Comparison of ENCODE assay signal across 17 cellular contexts in genomic region chr22:38221908-38222796, GRCh38. TPM values are rescaled to one million over a fixed set of nuclear protein-coding genes. Genes with fewer than 3 reads are reported as not detected.
DNase-seq lines count a peak whose midpoint lies in the region; FAIRE-seq and TF ChIP-seq lines count a peak whose summit lies in the region.
"Had no signal": no experiment of that assay in that cellular context is flagged by ENCODE, and none has a peak within 500 bp of the region (broad histone marks: within the 10 kb centered on the region; RNA-seq: fewer than 3 reads in every experiment).

No MANE protein-coding gene starts in this region.

- BruUV-seq in OCI-LY7 (replicated peaks; lab: Mats Ljungman, UMichigan) (no TSS peak), endothelial cell of umbilical vein (replicated peaks; lab: Mats Ljungman, UMichigan) (no TSS peak)

- H3K4me2 ChIP-seq in OCI-LY7 (ENCODE audit: low read length) (no peak overlapping the region), endothelial cell of umbilical vein (ENCODE audit: insufficient read depth, low read length) (no peak overlapping the region)

- H3K9me1 ChIP-seq in endothelial cell of umbilical vein (replicated peaks; ENCODE audit: control insufficient read depth, extremely low read depth, insufficient read depth, low read length) = no peaks in the 10 kb centered on the region

- DNase-seq in OCI-LY7 (ENCODE audit: low spot score) = peak; percentile 17
- no peak for DNase-seq in endothelial cell of umbilical vein (ENCODE audit: low read depth, low spot score)
- DNase-seq in stimulated activated CD4-positive, alpha-beta T cell treated with anti-CD3 and anti-CD28 coated beads, Interleukin-12 subunit alpha, Interleukin-12 subunit beta, amount 100 ng/mL, for 4 hours = no peak
- no peak for DNase-seq in H54 (ENCODE audit: insufficient read length, low spot score)
- no peak for DNase-seq in effector CD4-positive, alpha-beta T cell
- DNase-seq: activated CD4-positive, alpha-beta T cell treated with anti-CD3 and anti-CD28 coated beads for 1 hour; activated CD8-positive, alpha-beta memory T cell treated with anti-CD3 and anti-CD28 coated beads, Interleukin-2, amount 50 U/mL, for 48 hours; central memory CD4-positive, alpha-beta T cell; DMS79; MG63; NCI-H187 treated with DMSO at 0.1 percent for 48 hours; NCI-H524 had no signal

- H4K20me1 ChIP-seq in OCI-LY7 (ENCODE audit: insufficient read depth, low read length) (no peaks in the 10 kb centered on the region), endothelial cell of umbilical vein (replicated peaks; ENCODE audit: control insufficient read depth, extremely low read depth, insufficient read depth, low read length) (no peaks in the 10 kb centered on the region)

- CTCF ChIA-PET in OCI-LY7 (lab: Charles Lee; ENCODE audit: unreplicated experiment) (interaction anchor here (0.6 kb wide), 1 partner anchor 210 kb away, joined by 3 read pairs; no protein-coding TSS in a partner anchor), endothelial cell of umbilical vein (lab: Charles Lee) (interaction anchor here (1.1 to 2.0 kb wide), 3 partner anchors 10 to 107 kb away, joined by 3 to 5 read pairs (median 4); no protein-coding TSS in a partner anchor)

- H3K27ac ChIP-seq in OCI-LY7 (ENCODE audit: low read depth, low read length, poor library complexity, severe bottlenecking) (no peak overlapping the region), endothelial cell of umbilical vein (ENCODE audit: insufficient read depth, low read depth, low read length) (peak overlapping the region; percentile 79), stomach smooth muscle (ENCODE audit: low read length) (peak overlapping the region; percentile 24)
- H3K27ac ChIP-seq: parathyroid adenoma, SJSA1 had no signal

- no peak overlapping the region for H3K9ac ChIP-seq in endothelial cell of umbilical vein (replicated peaks; ENCODE audit: extremely low read depth, insufficient read depth, low read length)
- no peak overlapping the region for H3K9ac ChIP-seq in stomach smooth muscle (ENCODE audit: low read length in 2 of 2)
- H3K9ac ChIP-seq: parathyroid adenoma had no signal

- peaks cover 5% of the 10 kb centered on the region; the same call in 1 of the 2 replicates for H3K36me3 ChIP-seq in OCI-LY7 (ENCODE audit: insufficient read depth, low read length)
- H3K36me3 ChIP-seq in endothelial cell of umbilical vein (ENCODE audit: control insufficient read depth in 2 of 2, extremely low read depth in 1 of 2, insufficient read depth in 2 of 2, low read length in 2 of 2) = peaks cover 4 to 31% of the 10 kb centered on the region in 2 experiments
- H3K36me3 ChIP-seq in stomach smooth muscle (ENCODE audit: control insufficient read depth in 2 of 2, insufficient read depth in 2 of 2, low read length in 2 of 2) = peaks cover 29 to 30% of the 10 kb centered on the region in 2 donors

- intact Hi-C loops in OCI-LY7 (cut with micrococcal nuclease; ENCODE audit: unreplicated experiment) = no loop called here
- intact Hi-C loops in endothelial cell of umbilical vein (cut with micrococcal nuclease) = no loop called here

- TF ChIP-seq POLR2A in endothelial cell of umbilical vein (IDR thresholded peaks at IDR 0.05; ENCODE audit: low read depth, low read length) (no peak), H54 (IDR thresholded peaks at IDR 0.05; ENCODE audit: low read depth, low read length) (no peak)

- POLR2A ChIA-PET in OCI-LY7 (lab: Charles Lee) (interaction anchor here (0.5 kb wide), 1 partner anchor 34 kb away, joined by 3 read pairs; no protein-coding TSS in a partner anchor), endothelial cell of umbilical vein (lab: Charles Lee) (no interaction called here)

- H3K4me1 ChIP-seq in OCI-LY7 (ENCODE audit: insufficient read depth, low read length, poor library complexity, severe bottlenecking) = peaks cover 12% of the 10 kb centered on the region
- peaks cover 40% of the 10 kb centered on the region for H3K4me1 ChIP-seq in endothelial cell of umbilical vein (ENCODE audit: control insufficient read depth, extremely low read depth, insufficient read depth, low read length)
- peaks cover 27% of the 10 kb centered on the region for H3K4me1 ChIP-seq in stomach smooth muscle (ENCODE audit: control insufficient read depth, insufficient read depth, low read length)
- H3K4me1 ChIP-seq: parathyroid adenoma had no signal

- H3K9me3 ChIP-seq in OCI-LY7 (ENCODE audit: low read length) (no peaks in the 10 kb centered on the region), endothelial cell of umbilical vein (replicated peaks; ENCODE audit: control insufficient read depth, insufficient read depth, low read length) (no peaks in the 10 kb centered on the region), stomach smooth muscle (ENCODE audit: control insufficient read depth in 2 of 2, low read length in 2 of 2) (no peaks in the 10 kb centered on the region)
- H3K9me3 ChIP-seq: MG63, mucosa of descending colon, SJSA1 had no signal

- FAIRE-seq in endothelial cell of umbilical vein (lab: Jason Lieb, UNC) (no peak), H54 (lab: Jason Lieb, UNC) (no peak)

- dilution Hi-C loops in endothelial cell of umbilical vein (cut with MboI; ENCODE audit: extremely low pct_ligation_motif_present, low sequenced_read_pairs) = no loop called here

- no peaks in the 10 kb centered on the region for H3K27me3 ChIP-seq in endothelial cell of umbilical vein (ENCODE audit: control insufficient read depth in 2 of 2, insufficient read depth in 2 of 2, low read length in 2 of 2)
- H3K27me3 ChIP-seq in stomach smooth muscle (ENCODE audit: control insufficient read depth in 1 of 2, insufficient read depth in 2 of 2, low read length in 2 of 2) = no peaks in the 10 kb centered on the region
- H3K27me3 ChIP-seq: MG63, SJSA1 had no signal

- H3K4me3 ChIP-seq in OCI-LY7 (ENCODE audit: low read depth, low read length, poor library complexity, severe bottlenecking) = no peak overlapping the region
- H3K4me3 ChIP-seq in endothelial cell of umbilical vein (replicated peaks in 1 of 3; ENCODE audit: insufficient read depth in 1 of 3, low read depth in 1 of 3, low read length in 3 of 3) = no peak overlapping the region
- no peak overlapping the region for H3K4me3 ChIP-seq in stomach smooth muscle (ENCODE audit: low read length in 2 of 2)
- H3K4me3 ChIP-seq: MG63, mucosa of descending colon, SJSA1 had no signal

- H2AFZ ChIP-seq in OCI-LY7 (ENCODE audit: low read length) = no peak overlapping the region
- H2AFZ ChIP-seq in endothelial cell of umbilical vein (ENCODE audit: low read depth, low read length) = no peak overlapping the region
- H2AFZ ChIP-seq: parathyroid adenoma had no signal

- TF ChIP-seq CTCF in GM12873 (IDR thresholded peaks at IDR 0.05; ENCODE audit: insufficient read depth, low read depth, low read length, missing control alignments) (peak; percentile 3), OCI-LY7 (conservative IDR thresholded peaks at IDR 0.05; ENCODE audit: low read length) (peak; percentile 35; the same call in 1 of the 2 replicates), endothelial cell of umbilical vein (IDR thresholded peaks at IDR 0.05; ENCODE audit: extremely low read depth in 1 of 2, insufficient read depth in 1 of 2, low read depth in 1 of 2, low read length in 2 of 2) (no peak)

- H3K79me2 ChIP-seq in OCI-LY7 (ENCODE audit: insufficient read depth, low read depth, low read length) = no peaks in the 10 kb centered on the region
- H3K79me2 ChIP-seq in endothelial cell of umbilical vein (ENCODE audit: control insufficient read depth, insufficient read depth, low read length) = no peaks in the 10 kb centered on the region
- H3K79me2 ChIP-seq: parathyroid adenoma had no signal

- no peaks in the 10 kb centered on the region for H3K9me2 ChIP-seq in OCI-LY7 (ENCODE audit: insufficient read depth, low read length)

TF ChIP-seq in endothelial cell of umbilical vein, 7 proteins besides CTCF, POLR2A, EP300 and RAD21:
- TF ChIP-seq POLR2AphosphoS5 (IDR thresholded peaks at IDR 0.05; ENCODE audit: insufficient read depth, low read depth, low read length) (no peak), MYC (IDR thresholded peaks at IDR 0.05; ENCODE audit: low read depth, low read length) (no peak), EZH2 (IDR thresholded peaks at IDR 0.05; ENCODE audit: borderline replicate concordance, low read depth, low read length, severe bottlenecking) (no peak)

RNA-seq across cellular contexts. Expression of gene MAFF, which starts 20.4 kb away (rescaled TPM):
- total RNA-seq in OCI-LY7 (2014; rRNA removed; shearing (Covaris generic)) = 3.8 and 5.7 TPM in 2 replicates
- 3.4 and 5.3 TPM in 2 replicates for total RNA-seq in OCI-LY7 (2022)
- total RNA-seq in endothelial cell of umbilical vein = 59.5 and 61.2 TPM in 2 replicates
- 29.0 and 30.5 TPM in 2 replicates for polyA plus RNA-seq in endothelial cell of umbilical vein
- polyA plus RNA-seq in endothelial cell of umbilical vein (2011; cell fraction: cytosol; rRNA removed) = 30.6 and 35.8 TPM in 2 replicates
- 23.2 and 24.2 TPM in 2 replicates for polyA plus RNA-seq in endothelial cell of umbilical vein (2011; cell fraction: nucleus; rRNA removed)
- 43.3 and 46.8 TPM in 2 replicates for polyA plus RNA-seq in endothelial cell of umbilical vein (2012)
- polyA minus RNA-seq in endothelial cell of umbilical vein = 16.2 and 18.6 TPM in 2 replicates
- 6.8 TPM for polyA minus RNA-seq in endothelial cell of umbilical vein (2011; cell fraction: cytosol; rRNA and poly(A)+ RNA removed)
- polyA minus RNA-seq in endothelial cell of umbilical vein (2011; cell fraction: nucleus; rRNA and poly(A)+ RNA removed) = 10.8 and 23.0 TPM in 2 replicates

RNA-seq across cellular contexts. Expression of gene PLA2G6, which starts 40.5 kb away (rescaled TPM):
- total RNA-seq in OCI-LY7 (2014; rRNA removed; shearing (Covaris generic)) = 23.3 and 33.9 TPM in 2 replicates
- total RNA-seq in OCI-LY7 (2022) (83.9 and 106 TPM in 2 replicates), endothelial cell of umbilical vein (10.3 and 11.1 TPM in 2 replicates)
- 6.6 and 9.9 TPM in 2 replicates for polyA plus RNA-seq in endothelial cell of umbilical vein
- polyA plus RNA-seq in endothelial cell of umbilical vein (2011; cell fraction: cytosol; rRNA removed) = 1.8 and 3.7 TPM in 2 replicates
- 62.1 and 69.2 TPM in 2 replicates for polyA plus RNA-seq in endothelial cell of umbilical vein (2011; cell fraction: nucleus; rRNA removed)
- polyA plus RNA-seq in endothelial cell of umbilical vein (2012) = 2.9 and 4.7 TPM in 2 replicates
- 16.0 and 17.4 TPM in 2 replicates for polyA minus RNA-seq in endothelial cell of umbilical vein
- polyA minus RNA-seq in endothelial cell of umbilical vein (2011; cell fraction: cytosol; rRNA and poly(A)+ RNA removed) = 7.0 TPM
- polyA minus RNA-seq in endothelial cell of umbilical vein (2011; cell fraction: nucleus; rRNA and poly(A)+ RNA removed) = 19.5 and 21.1 TPM in 2 replicates

RNA-seq across cellular contexts. Expression of gene TMEM184B, which starts 50.7 kb away (rescaled TPM):
- 11.1 and 19.1 TPM in 2 replicates for total RNA-seq in OCI-LY7 (2014; rRNA removed; shearing (Covaris generic))
- total RNA-seq in OCI-LY7 (2022) = 37.8 and 50.2 TPM in 2 replicates
- total RNA-seq in endothelial cell of umbilical vein = 96.6 and 99.8 TPM in 2 replicates
- polyA plus RNA-seq in endothelial cell of umbilical vein = 72.5 and 88.8 TPM in 2 replicates
- polyA plus RNA-seq in endothelial cell of umbilical vein (2011; cell fraction: cytosol; rRNA removed) = 51.8 and 64.2 TPM in 2 replicates
- polyA plus RNA-seq in endothelial cell of umbilical vein (2011; cell fraction: nucleus; rRNA removed) = 67.8 and 78.0 TPM in 2 replicates
- 63.0 and 73.8 TPM in 2 replicates for polyA plus RNA-seq in endothelial cell of umbilical vein (2012)
- polyA minus RNA-seq in endothelial cell of umbilical vein = 54.4 and 68.6 TPM in 2 replicates
- polyA minus RNA-seq in endothelial cell of umbilical vein (2011; cell fraction: cytosol; rRNA and poly(A)+ RNA removed) = 21.9 TPM
- 30.2 and 34.5 TPM in 2 replicates for polyA minus RNA-seq in endothelial cell of umbilical vein (2011; cell fraction: nucleus; rRNA and poly(A)+ RNA removed)

Comparison
In these comparisons a context has a peak if more than half of its experiments do, and no peak if none do; other contexts are left out.
1. CTCF ChIP-seq: peak in GM12873 (single experiment) and OCI-LY7 (single experiment); none in endothelial cell of umbilical vein (0 of 2).